2 cellular contexts compared by ENCODE assay signal in the genomic region with DNA sequence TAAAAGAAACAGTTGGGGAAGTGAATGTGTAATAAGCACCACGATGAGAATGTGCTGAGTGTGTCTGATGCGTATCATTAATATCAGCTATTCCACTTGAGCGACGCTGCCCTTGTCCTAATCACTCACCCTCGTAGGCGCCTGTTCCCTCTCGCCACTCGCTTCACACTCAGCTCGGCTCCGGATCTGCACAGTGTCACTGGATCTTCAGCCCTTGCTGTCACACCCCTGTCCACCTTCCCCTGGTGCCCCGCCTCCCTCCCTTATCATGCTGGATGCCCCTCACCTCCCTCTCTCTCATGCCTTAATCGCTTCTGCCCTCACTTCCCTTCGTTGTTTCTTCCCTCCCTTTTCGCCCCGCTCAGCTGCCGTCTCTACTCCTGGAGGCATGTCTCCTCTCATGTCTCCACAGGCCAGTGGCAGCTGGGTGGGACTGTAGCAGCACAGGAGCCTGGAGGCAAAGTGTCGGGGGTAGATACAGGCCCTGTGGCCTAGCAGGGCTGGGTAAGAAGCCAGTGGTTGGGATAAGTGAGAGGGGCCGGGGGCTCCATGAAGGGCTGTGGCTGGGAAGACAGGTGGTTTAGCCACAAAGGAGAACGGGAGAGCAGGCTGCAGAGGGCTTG.
TF ChIP-seq lines count a peak whose summit lies in the region.

No MANE protein-coding gene starts in this region.

TF ChIP-seq in IMR-90, 13 proteins besides CTCF, POLR2A, EP300 and RAD21:
- no peak for TF ChIP-seq CHD1 (IDR thresholded peaks at IDR 0.05; ENCODE audit: low read depth, low read length)
- TF ChIP-seq FOS (IDR thresholded peaks at IDR 0.05; ENCODE audit: low read depth, low read length) = no peak
- TF ChIP-seq MXI1 (IDR thresholded peaks at IDR 0.05; ENCODE audit: borderline replicate concordance, low read depth, low read length) = no peak
- TF ChIP-seq MAZ (IDR thresholded peaks at IDR 0.05; ENCODE audit: borderline replicate concordance, low read depth, low read length) = no peak
- TF ChIP-seq NFE2L2 (IDR thresholded peaks at IDR 0.05; ENCODE audit: low read depth, low read length) = no peak
- TF ChIP-seq MAFK (IDR thresholded peaks at IDR 0.05; ENCODE audit: low read depth, low read length) = no peak
- no peak for TF ChIP-seq CEBPB (IDR thresholded peaks at IDR 0.05; ENCODE audit: low read depth, low read length)
- no peak for TF ChIP-seq RFX5 (IDR thresholded peaks at IDR 0.05; ENCODE audit: low read depth, low read length)
- TF ChIP-seq, protein P1, sequence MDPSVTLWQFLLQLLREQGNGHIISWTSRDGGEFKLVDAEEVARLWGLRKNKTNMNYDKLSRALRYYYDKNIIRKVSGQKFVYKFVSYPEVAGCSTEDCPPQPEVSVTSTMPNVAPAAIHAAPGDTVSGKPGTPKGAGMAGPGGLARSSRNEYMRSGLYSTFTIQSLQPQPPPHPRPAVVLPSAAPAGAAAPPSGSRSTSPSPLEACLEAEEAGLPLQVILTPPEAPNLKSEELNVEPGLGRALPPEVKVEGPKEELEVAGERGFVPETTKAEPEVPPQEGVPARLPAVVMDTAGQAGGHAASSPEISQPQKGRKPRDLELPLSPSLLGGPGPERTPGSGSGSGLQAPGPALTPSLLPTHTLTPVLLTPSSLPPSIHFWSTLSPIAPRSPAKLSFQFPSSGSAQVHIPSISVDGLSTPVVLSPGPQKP (IDR thresholded peaks at IDR 0.05; ENCODE audit: borderline replicate concordance, low read depth, low read length) = no peak
- TF ChIP-seq, protein P2, sequence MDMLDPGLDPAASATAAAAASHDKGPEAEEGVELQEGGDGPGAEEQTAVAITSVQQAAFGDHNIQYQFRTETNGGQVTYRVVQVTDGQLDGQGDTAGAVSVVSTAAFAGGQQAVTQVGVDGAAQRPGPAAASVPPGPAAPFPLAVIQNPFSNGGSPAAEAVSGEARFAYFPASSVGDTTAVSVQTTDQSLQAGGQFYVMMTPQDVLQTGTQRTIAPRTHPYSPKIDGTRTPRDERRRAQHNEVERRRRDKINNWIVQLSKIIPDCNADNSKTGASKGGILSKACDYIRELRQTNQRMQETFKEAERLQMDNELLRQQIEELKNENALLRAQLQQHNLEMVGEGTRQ (IDR thresholded peaks at IDR 0.05; ENCODE audit: low read depth, low read length) = no peak
- TF ChIP-seq RCOR1 (IDR thresholded peaks at IDR 0.05; ENCODE audit: insufficient replicate concordance, low read length) = no peak
- TF ChIP-seq BHLHE40 (IDR thresholded peaks at IDR 0.05; ENCODE audit: low read depth, low read length) = no peak
- no peak for TF ChIP-seq SMC3 (IDR thresholded peaks at IDR 0.05; ENCODE audit: low read depth, low read length)

TF ChIP-seq in K562, 482 proteins besides CTCF, POLR2A, EP300 and RAD21 (continues in another document):
- TF ChIP-seq, protein P3, sequence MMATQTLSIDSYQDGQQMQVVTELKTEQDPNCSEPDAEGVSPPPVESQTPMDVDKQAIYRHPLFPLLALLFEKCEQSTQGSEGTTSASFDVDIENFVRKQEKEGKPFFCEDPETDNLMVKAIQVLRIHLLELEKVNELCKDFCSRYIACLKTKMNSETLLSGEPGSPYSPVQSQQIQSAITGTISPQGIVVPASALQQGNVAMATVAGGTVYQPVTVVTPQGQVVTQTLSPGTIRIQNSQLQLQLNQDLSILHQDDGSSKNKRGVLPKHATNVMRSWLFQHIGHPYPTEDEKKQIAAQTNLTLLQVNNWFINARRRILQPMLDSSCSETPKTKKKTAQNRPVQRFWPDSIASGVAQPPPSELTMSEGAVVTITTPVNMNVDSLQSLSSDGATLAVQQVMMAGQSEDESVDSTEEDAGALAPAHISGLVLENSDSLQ (IDR thresholded peaks at IDR 0.05) = peak; percentile 41; the same call in 1 of the 2 replicates
- TF ChIP-seq, protein P4, sequence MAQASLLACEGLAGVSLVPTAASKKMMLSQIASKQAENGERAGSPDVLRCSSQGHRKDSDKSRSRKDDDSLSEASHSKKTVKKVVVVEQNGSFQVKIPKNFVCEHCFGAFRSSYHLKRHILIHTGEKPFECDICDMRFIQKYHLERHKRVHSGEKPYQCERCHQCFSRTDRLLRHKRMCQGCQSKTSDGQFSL (CRISPR knock-in tag; IDR thresholded peaks at IDR 0.05) = 0 out of 2 replicates have a peak, but pooled peaks have one; percentile 21
- TF ChIP-seq, protein P4 (tag; IDR thresholded peaks at IDR 0.05) = no peak
- no peak for TF ChIP-seq POLR2AphosphoS2 (IDR thresholded peaks at IDR 0.05; ENCODE audit: low read length)
- TF ChIP-seq, protein P5, sequence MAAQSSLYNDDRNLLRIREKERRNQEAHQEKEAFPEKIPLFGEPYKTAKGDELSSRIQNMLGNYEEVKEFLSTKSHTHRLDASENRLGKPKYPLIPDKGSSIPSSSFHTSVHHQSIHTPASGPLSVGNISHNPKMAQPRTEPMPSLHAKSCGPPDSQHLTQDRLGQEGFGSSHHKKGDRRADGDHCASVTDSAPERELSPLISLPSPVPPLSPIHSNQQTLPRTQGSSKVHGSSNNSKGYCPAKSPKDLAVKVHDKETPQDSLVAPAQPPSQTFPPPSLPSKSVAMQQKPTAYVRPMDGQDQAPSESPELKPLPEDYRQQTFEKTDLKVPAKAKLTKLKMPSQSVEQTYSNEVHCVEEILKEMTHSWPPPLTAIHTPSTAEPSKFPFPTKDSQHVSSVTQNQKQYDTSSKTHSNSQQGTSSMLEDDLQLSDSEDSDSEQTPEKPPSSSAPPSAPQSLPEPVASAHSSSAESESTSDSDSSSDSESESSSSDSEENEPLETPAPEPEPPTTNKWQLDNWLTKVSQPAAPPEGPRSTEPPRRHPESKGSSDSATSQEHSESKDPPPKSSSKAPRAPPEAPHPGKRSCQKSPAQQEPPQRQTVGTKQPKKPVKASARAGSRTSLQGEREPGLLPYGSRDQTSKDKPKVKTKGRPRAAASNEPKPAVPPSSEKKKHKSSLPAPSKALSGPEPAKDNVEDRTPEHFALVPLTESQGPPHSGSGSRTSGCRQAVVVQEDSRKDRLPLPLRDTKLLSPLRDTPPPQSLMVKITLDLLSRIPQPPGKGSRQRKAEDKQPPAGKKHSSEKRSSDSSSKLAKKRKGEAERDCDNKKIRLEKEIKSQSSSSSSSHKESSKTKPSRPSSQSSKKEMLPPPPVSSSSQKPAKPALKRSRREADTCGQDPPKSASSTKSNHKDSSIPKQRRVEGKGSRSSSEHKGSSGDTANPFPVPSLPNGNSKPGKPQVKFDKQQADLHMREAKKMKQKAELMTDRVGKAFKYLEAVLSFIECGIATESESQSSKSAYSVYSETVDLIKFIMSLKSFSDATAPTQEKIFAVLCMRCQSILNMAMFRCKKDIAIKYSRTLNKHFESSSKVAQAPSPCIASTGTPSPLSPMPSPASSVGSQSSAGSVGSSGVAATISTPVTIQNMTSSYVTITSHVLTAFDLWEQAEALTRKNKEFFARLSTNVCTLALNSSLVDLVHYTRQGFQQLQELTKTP (IDR thresholded peaks at IDR 0.05; ENCODE audit: low read depth in 1 of 2, partially characterized antibody in 2 of 2) = no peak
- peak; percentile 30; the same call in 1 of the 2 replicates for TF ChIP-seq MAFG (tag; conservative IDR thresholded peaks at IDR 0.05)
- TF ChIP-seq, protein P6, sequence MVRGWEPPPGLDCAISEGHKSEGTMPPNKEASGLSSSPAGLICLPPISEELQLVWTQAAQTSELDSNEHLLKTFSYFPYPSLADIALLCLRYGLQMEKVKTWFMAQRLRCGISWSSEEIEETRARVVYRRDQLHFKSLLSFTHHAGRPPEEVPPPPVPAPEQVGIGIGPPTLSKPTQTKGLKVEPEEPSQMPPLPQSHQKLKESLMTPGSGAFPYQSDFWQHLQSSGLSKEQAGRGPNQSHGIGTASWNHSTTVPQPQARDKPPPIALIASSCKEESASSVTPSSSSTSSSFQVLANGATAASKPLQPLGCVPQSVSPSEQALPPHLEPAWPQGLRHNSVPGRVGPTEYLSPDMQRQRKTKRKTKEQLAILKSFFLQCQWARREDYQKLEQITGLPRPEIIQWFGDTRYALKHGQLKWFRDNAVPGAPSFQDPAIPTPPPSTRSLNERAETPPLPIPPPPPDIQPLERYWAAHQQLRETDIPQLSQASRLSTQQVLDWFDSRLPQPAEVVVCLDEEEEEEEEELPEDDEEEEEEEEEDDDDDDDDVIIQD (CRISPR knock-in tag; IDR thresholded peaks at IDR 0.05) = no peak
- TF ChIP-seq NR4A1 (CRISPR knock-in tag; IDR thresholded peaks at IDR 0.05) = no peak
- TF ChIP-seq NR4A1 (tag; IDR thresholded peaks at IDR 0.05) = no peak
- TF ChIP-seq, protein P7, sequence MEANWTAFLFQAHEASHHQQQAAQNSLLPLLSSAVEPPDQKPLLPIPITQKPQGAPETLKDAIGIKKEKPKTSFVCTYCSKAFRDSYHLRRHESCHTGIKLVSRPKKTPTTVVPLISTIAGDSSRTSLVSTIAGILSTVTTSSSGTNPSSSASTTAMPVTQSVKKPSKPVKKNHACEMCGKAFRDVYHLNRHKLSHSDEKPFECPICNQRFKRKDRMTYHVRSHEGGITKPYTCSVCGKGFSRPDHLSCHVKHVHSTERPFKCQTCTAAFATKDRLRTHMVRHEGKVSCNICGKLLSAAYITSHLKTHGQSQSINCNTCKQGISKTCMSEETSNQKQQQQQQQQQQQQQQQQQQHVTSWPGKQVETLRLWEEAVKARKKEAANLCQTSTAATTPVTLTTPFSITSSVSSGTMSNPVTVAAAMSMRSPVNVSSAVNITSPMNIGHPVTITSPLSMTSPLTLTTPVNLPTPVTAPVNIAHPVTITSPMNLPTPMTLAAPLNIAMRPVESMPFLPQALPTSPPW (CRISPR knock-in tag; IDR thresholded peaks at IDR 0.05) = peak; percentile 19; the same call in 1 of the 2 replicates
- peak; percentile 62 for TF ChIP-seq ZNF316 (IDR thresholded peaks at IDR 0.05)
- TF ChIP-seq L3MBTL2 (IDR thresholded peaks at IDR 0.05) = 0 out of 2 replicates have a peak, but pooled peaks have one; percentile 23
- peak; percentile 39 for TF ChIP-seq ARID1B (IDR thresholded peaks at IDR 0.05)
- no peak for TF ChIP-seq BRF1 (IDR thresholded peaks at IDR 0.05; ENCODE audit: borderline replicate concordance, extremely low read depth, insufficient read length)
- TF ChIP-seq CBFA2T3 (IDR thresholded peaks at IDR 0.05) = peak; percentile 19; the same call in 1 of the 2 replicates
- TF ChIP-seq, protein P8, sequence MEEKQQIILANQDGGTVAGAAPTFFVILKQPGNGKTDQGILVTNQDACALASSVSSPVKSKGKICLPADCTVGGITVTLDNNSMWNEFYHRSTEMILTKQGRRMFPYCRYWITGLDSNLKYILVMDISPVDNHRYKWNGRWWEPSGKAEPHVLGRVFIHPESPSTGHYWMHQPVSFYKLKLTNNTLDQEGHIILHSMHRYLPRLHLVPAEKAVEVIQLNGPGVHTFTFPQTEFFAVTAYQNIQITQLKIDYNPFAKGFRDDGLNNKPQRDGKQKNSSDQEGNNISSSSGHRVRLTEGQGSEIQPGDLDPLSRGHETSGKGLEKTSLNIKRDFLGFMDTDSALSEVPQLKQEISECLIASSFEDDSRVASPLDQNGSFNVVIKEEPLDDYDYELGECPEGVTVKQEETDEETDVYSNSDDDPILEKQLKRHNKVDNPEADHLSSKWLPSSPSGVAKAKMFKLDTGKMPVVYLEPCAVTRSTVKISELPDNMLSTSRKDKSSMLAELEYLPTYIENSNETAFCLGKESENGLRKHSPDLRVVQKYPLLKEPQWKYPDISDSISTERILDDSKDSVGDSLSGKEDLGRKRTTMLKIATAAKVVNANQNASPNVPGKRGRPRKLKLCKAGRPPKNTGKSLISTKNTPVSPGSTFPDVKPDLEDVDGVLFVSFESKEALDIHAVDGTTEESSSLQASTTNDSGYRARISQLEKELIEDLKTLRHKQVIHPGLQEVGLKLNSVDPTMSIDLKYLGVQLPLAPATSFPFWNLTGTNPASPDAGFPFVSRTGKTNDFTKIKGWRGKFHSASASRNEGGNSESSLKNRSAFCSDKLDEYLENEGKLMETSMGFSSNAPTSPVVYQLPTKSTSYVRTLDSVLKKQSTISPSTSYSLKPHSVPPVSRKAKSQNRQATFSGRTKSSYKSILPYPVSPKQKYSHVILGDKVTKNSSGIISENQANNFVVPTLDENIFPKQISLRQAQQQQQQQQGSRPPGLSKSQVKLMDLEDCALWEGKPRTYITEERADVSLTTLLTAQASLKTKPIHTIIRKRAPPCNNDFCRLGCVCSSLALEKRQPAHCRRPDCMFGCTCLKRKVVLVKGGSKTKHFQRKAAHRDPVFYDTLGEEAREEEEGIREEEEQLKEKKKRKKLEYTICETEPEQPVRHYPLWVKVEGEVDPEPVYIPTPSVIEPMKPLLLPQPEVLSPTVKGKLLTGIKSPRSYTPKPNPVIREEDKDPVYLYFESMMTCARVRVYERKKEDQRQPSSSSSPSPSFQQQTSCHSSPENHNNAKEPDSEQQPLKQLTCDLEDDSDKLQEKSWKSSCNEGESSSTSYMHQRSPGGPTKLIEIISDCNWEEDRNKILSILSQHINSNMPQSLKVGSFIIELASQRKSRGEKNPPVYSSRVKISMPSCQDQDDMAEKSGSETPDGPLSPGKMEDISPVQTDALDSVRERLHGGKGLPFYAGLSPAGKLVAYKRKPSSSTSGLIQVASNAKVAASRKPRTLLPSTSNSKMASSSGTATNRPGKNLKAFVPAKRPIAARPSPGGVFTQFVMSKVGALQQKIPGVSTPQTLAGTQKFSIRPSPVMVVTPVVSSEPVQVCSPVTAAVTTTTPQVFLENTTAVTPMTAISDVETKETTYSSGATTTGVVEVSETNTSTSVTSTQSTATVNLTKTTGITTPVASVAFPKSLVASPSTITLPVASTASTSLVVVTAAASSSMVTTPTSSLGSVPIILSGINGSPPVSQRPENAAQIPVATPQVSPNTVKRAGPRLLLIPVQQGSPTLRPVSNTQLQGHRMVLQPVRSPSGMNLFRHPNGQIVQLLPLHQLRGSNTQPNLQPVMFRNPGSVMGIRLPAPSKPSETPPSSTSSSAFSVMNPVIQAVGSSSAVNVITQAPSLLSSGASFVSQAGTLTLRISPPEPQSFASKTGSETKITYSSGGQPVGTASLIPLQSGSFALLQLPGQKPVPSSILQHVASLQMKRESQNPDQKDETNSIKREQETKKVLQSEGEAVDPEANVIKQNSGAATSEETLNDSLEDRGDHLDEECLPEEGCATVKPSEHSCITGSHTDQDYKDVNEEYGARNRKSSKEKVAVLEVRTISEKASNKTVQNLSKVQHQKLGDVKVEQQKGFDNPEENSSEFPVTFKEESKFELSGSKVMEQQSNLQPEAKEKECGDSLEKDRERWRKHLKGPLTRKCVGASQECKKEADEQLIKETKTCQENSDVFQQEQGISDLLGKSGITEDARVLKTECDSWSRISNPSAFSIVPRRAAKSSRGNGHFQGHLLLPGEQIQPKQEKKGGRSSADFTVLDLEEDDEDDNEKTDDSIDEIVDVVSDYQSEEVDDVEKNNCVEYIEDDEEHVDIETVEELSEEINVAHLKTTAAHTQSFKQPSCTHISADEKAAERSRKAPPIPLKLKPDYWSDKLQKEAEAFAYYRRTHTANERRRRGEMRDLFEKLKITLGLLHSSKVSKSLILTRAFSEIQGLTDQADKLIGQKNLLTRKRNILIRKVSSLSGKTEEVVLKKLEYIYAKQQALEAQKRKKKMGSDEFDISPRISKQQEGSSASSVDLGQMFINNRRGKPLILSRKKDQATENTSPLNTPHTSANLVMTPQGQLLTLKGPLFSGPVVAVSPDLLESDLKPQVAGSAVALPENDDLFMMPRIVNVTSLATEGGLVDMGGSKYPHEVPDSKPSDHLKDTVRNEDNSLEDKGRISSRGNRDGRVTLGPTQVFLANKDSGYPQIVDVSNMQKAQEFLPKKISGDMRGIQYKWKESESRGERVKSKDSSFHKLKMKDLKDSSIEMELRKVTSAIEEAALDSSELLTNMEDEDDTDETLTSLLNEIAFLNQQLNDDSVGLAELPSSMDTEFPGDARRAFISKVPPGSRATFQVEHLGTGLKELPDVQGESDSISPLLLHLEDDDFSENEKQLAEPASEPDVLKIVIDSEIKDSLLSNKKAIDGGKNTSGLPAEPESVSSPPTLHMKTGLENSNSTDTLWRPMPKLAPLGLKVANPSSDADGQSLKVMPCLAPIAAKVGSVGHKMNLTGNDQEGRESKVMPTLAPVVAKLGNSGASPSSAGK (IDR thresholded peaks at IDR 0.05) = peak; percentile 40; the same call in 1 of the 2 replicates
- TF ChIP-seq TGIF2 (CRISPR knock-in tag; IDR thresholded peaks at IDR 0.05) = no peak
- TF ChIP-seq HNRNPH1 (optimal IDR thresholded peaks at IDR 0.05; ENCODE audit: low read depth, low read length) = no peak
- peak; percentile 34; the same call in 1 of the 2 replicates for TF ChIP-seq C11orf30 (IDR thresholded peaks at IDR 0.05; ENCODE audit: low read depth)
